In the genomic region with DNA sequence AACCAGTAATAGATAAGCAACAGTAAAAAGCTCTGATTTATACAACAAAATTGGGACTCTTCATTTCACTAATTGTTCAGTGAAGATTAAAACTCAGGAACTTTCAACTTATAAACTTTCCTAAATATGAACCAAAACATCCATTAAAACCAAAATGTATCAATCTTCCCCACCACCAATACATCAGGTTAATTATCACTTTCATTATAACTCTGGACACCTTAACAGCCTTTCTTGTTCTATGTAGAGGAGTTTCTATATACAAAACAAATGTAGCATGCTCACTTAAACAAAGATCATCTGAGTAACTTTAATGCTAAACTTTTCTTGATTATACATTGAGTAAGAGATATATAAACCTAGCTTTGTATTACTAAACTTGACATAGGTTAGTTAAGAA, we compare ENCODE assay signal across 26 cellular contexts.
"Had no signal": no experiment of that assay in that cellular context is flagged by ENCODE, and none has a peak within 500 bp of the region (broad histone marks: within the 10 kb centered on the region; RNA-seq: fewer than 3 reads in every experiment).

No MANE protein-coding gene starts in this region.

- H3K27ac ChIP-seq: left lung, lower lobe of right lung, ovary, right atrium auricular region, right lobe of liver, thoracic aorta, tibial artery, upper lobe of right lung had no signal

- H3K36me3 ChIP-seq: ovary had no signal

- H3K4me3 ChIP-seq: left lung, lower lobe of right lung, mucosa of descending colon, ovary, right atrium auricular region, right lobe of liver, smooth muscle cell, thoracic aorta, tibial artery, upper lobe of right lung had no signal

- H3K4me1 ChIP-seq: left lung, lower lobe of right lung, right atrium auricular region, right lobe of liver, tibial artery, upper lobe of right lung had no signal

- H3K9me3 ChIP-seq: left lung, lower lobe of right lung, mucosa of descending colon, ovary, right atrium auricular region, right lobe of liver, thoracic aorta, tibial artery, upper lobe of right lung had no signal

- H3K27ac Mint-ChIP-seq: natural killer cell treated with Interleukin-12 subunit alpha and Interleukin-12 subunit beta and Interleukin-15 and Interleukin-18, amount 100 ng/mL, for 72 hours; progenitor cell of endocrine pancreas; stimulated activated memory B cell treated with anti-CD40 and anti-IgM and Interleukin-4, amounts not matched to agents 10 μg/mL and 1 μg/mL and 100 μg/mL, for 72 hours; stimulated activated naive CD8-positive, alpha-beta T cell treated with anti-CD3 and anti-CD28 coated beads, Interleukin-15, amount 100 ng/mL, for 72 hours had no signal

- H3K4me3 Mint-ChIP-seq: immature natural killer cell; naive thymus-derived CD4-positive, alpha-beta T cell; natural killer cell treated with Interleukin-12 subunit alpha and Interleukin-12 subunit beta and Interleukin-15 and Interleukin-18, amount 100 ng/mL, for 72 hours; stimulated activated memory B cell treated with anti-CD40 and anti-IgM and Interleukin-4, amounts not matched to agents 10 μg/mL and 1 μg/mL and 100 μg/mL, for 72 hours; stimulated activated naive CD8-positive, alpha-beta T cell treated with anti-CD3 and anti-CD28 coated beads, Interleukin-15, amount 100 ng/mL, for 72 hours had no signal

- DNase-seq: hippocampal formation; immature natural killer cell; kidney; left colon; left lung; lower lobe of right lung; midbrain; mucosa of descending colon; naive thymus-derived CD4-positive, alpha-beta T cell; ovary; right lobe of liver; stimulated activated CD4-positive, alpha-beta T cell treated with anti-CD3 and anti-CD28 coated beads, Interleukin-1b, Interleukin-23, amount 100 ng/mL, for 48 hours; stimulated activated CD4-positive, alpha-beta T cell treated with anti-CD3 and anti-CD28 coated beads, Interleukin-2, amount 100 ng/mL, for 48 hours; stimulated activated CD4-positive, alpha-beta T cell treated with anti-CD3 and anti-CD28 coated beads, Interleukin-4, amount 100 ng/mL, for 4 hours; stimulated activated CD8-positive, alpha-beta memory T cell treated with anti-CD3 and anti-CD28 coated beads, Interleukin-4, amount 100 ng/mL, for 48 hours; stimulated activated naive CD4-positive, alpha-beta T cell treated with Interleukin-2 at 50 U/mL for 16 hours; stimulated activated naive CD8-positive, alpha-beta T cell treated with anti-CD3 and anti-CD28 coated beads, Interleukin-15, amount 100 ng/mL, for 72 hours; tibial artery; trophoblast cell; upper lobe of right lung had no signal

- H3K27me3 Mint-ChIP-seq: naive thymus-derived CD4-positive, alpha-beta T cell; natural killer cell treated with Interleukin-12 subunit alpha and Interleukin-12 subunit beta and Interleukin-15 and Interleukin-18, amount 100 ng/mL, for 72 hours; progenitor cell of endocrine pancreas; stimulated activated memory B cell treated with anti-CD40 and anti-IgM and Interleukin-4, amounts not matched to agents 10 μg/mL and 1 μg/mL and 100 μg/mL, for 72 hours; stimulated activated naive CD8-positive, alpha-beta T cell treated with anti-CD3 and anti-CD28 coated beads, Interleukin-15, amount 100 ng/mL, for 72 hours had no signal

- H3K4me2 ChIP-seq: smooth muscle cell had no signal

- H3K4me1 Mint-ChIP-seq: naive thymus-derived CD4-positive, alpha-beta T cell; stimulated activated naive CD8-positive, alpha-beta T cell treated with anti-CD3 and anti-CD28 coated beads, Interleukin-15, amount 100 ng/mL, for 72 hours had no signal

- H3K27me3 ChIP-seq: left lung, ovary, right atrium auricular region, right lobe of liver, tibial artery, upper lobe of right lung had no signal

- ATAC-seq: left colon; left lung; lower lobe of right lung; mucosa of descending colon; naive thymus-derived CD4-positive, alpha-beta T cell; natural killer cell treated with Interleukin-12 subunit alpha and Interleukin-12 subunit beta and Interleukin-15 and Interleukin-18, amount 100 ng/mL, for 72 hours; stimulated activated naive CD8-positive, alpha-beta T cell treated with anti-CD3 and anti-CD28 coated beads, Interleukin-15, amount 100 ng/mL, for 72 hours had no signal

- H3K9me3 Mint-ChIP-seq: immature natural killer cell; naive thymus-derived CD4-positive, alpha-beta T cell; natural killer cell treated with Interleukin-12 subunit alpha and Interleukin-12 subunit beta and Interleukin-15 and Interleukin-18, amount 100 ng/mL, for 72 hours; stimulated activated memory B cell treated with anti-CD40 and anti-IgM and Interleukin-4, amounts not matched to agents 10 μg/mL and 1 μg/mL and 100 μg/mL, for 72 hours; stimulated activated naive CD8-positive, alpha-beta T cell treated with anti-CD3 and anti-CD28 coated beads, Interleukin-15, amount 100 ng/mL, for 72 hours had no signal
